In genomic region chr10:45001382-45002148, GRCh38 we compare ENCODE assay signal across 8 cellular contexts. TPM values are rescaled to one million over a fixed set of nuclear protein-coding genes. Genes with fewer than 3 reads are reported as not detected.
A peak's percentile ranks its signal among the peaks of the same experiment; 100 is the strongest.
DNase-seq lines count a peak whose midpoint lies in the region; ATAC-seq and TF ChIP-seq lines count a peak whose summit lies in the region.

No MANE protein-coding gene starts in this region.

- TF ChIP-seq CTCF in Caco-2 (IDR thresholded peaks at IDR 0.05; ENCODE audit: insufficient read depth in 1 of 2, low read depth in 1 of 2, low read length in 1 of 2, severe bottlenecking in 1 of 2, unreplicated experiment in 1 of 2), result peak; percentile 27 to 37
- peak in 3 of 4 experiments; percentile 23 to 50 (median 42) for TF ChIP-seq CTCF in gastroesophageal sphincter (IDR thresholded peaks at IDR 0.05)
- TF ChIP-seq CTCF in upper lobe of right lung (IDR thresholded peaks at IDR 0.05), result peak; percentile 21

- CTCF ChIA-PET in Caco-2 (lab: Charles Lee), result interaction anchor here (0.8 to 1.6 kb wide), 5 partner anchors 11 to 249 kb away, joined by 3 to 9 read pairs (median 3); partner anchors contain the start of gene DEPP1

- peak overlapping the region; percentile 94 for H3K27ac Mint-ChIP-seq in Caco-2 (ENCODE audit: unreplicated experiment)

- no peaks in the 10 kb centered on the region for H3K27me3 Mint-ChIP-seq in Caco-2 (ENCODE audit: insufficient read depth, unreplicated experiment)

- H3K4me3 ChIP-seq in Caco-2 (ENCODE audit: low read depth, low read length) (peak overlapping the region; percentile 84), NT2/D1 (ENCODE audit: insufficient read length, low read depth) (peak overlapping the region; percentile 63), gastroesophageal sphincter (peak overlapping the region; percentile 35 to 68), upper lobe of right lung (peak overlapping the region; percentile 64)

- intact Hi-C loops in Caco-2 (cut with micrococcal nuclease; ENCODE audit: unreplicated experiment), result loop anchor here (1.0 to 10.0 kb wide), 7 partner anchors 26 to 463 kb away; partner anchors contain the start of genes ALOX5 and RASSF4
- intact Hi-C loops in upper lobe of right lung (cut with DNase I), result no loop called here

- H3K4me1 ChIP-seq in Caco-2 (peaks cover 24% of the 10 kb centered on the region), NT2/D1 (ENCODE audit: insufficient read depth, insufficient read length) (no peaks in the 10 kb centered on the region), gastroesophageal sphincter (peaks cover 6 to 77% (median 16%) of the 10 kb centered on the region in 3 donors), upper lobe of right lung (peaks cover 44% of the 10 kb centered on the region)

- no peak for TF ChIP-seq EP300 in gastroesophageal sphincter (IDR thresholded peaks at IDR 0.05)

- H3K27me3 ChIP-seq in Caco-2 (replicated peaks; ENCODE audit: control insufficient read depth, insufficient read depth, low read length) (no peaks in the 10 kb centered on the region), NT2/D1 (ENCODE audit: insufficient read depth, insufficient read length) (no peaks in the 10 kb centered on the region), gastroesophageal sphincter (no peaks in the 10 kb centered on the region), upper lobe of right lung (no peaks in the 10 kb centered on the region)

- no TSS peak for BruUV-seq in Caco-2 (replicated peaks; lab: Mats Ljungman, UMichigan)

- peak overlapping the region; percentile 65 for H3K9ac ChIP-seq in NT2/D1 (ENCODE audit: insufficient read length, low read depth)

- WGBS in gastroesophageal sphincter (ENCODE audit: low coverage in 1 of 2), 2 donors, result 8 to 10% methylated on average over 6 to 9 of the region's 13 CpGs

- H3K27ac ChIP-seq in gastroesophageal sphincter, result peak overlapping the region; percentile 89 to 97 (median 94)
- peak overlapping the region; percentile 95 for H3K27ac ChIP-seq in upper lobe of right lung

- peak; percentile 80 for ATAC-seq in GM19351 (IDR thresholded peaks at IDR 0.05; ENCODE audit: unreplicated experiment)
- peak; percentile 78 for ATAC-seq in HG03432 (IDR thresholded peaks at IDR 0.05; ENCODE audit: unreplicated experiment)
- peak; percentile 37 for ATAC-seq in gastroesophageal sphincter
- ATAC-seq in upper lobe of right lung, result peak; percentile 72

- H3K36me3 ChIP-seq in Caco-2 (ENCODE audit: control insufficient read depth, insufficient read depth, low read length), result peaks cover 3% of the 10 kb centered on the region; the same call in 1 of the 2 replicates
- peaks cover 20% of the 10 kb centered on the region for H3K36me3 ChIP-seq in NT2/D1 (ENCODE audit: insufficient read depth, insufficient read length, low read length)
- H3K36me3 ChIP-seq in gastroesophageal sphincter, result peaks cover 0 to 26% of the 10 kb centered on the region in 2 donors
- H3K36me3 ChIP-seq in upper lobe of right lung, result peaks cover 21% of the 10 kb centered on the region

- peaks cover 56% of the 10 kb centered on the region for H3K36me3 Mint-ChIP-seq in Caco-2 (ENCODE audit: insufficient read depth, unreplicated experiment)

- H3K9me3 ChIP-seq in Caco-2, result no peaks in the 10 kb centered on the region
- H3K9me3 ChIP-seq in NT2/D1 (ENCODE audit: insufficient read depth, low read length), result peaks cover 32% of the 10 kb centered on the region
- H3K9me3 ChIP-seq in gastroesophageal sphincter, result no peaks in the 10 kb centered on the region
- H3K9me3 ChIP-seq in upper lobe of right lung, result no peaks in the 10 kb centered on the region

- no peak for TF ChIP-seq POLR2A in gastroesophageal sphincter (IDR thresholded peaks at IDR 0.05)

- DNase-seq in Caco-2 (peak; percentile 73 to 80), NT2/D1 (ENCODE audit: low read depth, low spot score) (no peak), occipital lobe (lab: John Stamatoyannopoulos, UW) (peak; percentile 60), upper lobe of right lung (peak; percentile 83)
- DNase-seq in activated effector memory CD4-positive, alpha-beta T cell treated with anti-CD3 and anti-CD28 coated beads, Interleukin-2, amount 50 U/mL, for 16 hours, result peak; percentile 81

- peaks cover 28% of the 10 kb centered on the region for H3K4me1 Mint-ChIP-seq in Caco-2 (ENCODE audit: low read depth, unreplicated experiment)

- H3K4me3 Mint-ChIP-seq in Caco-2 (ENCODE audit: unreplicated experiment), result peak overlapping the region; percentile 82

- POLR2A ChIA-PET in Caco-2 (lab: Charles Lee), result interaction anchor here (0.7 to 3.1 kb wide), 3 partner anchors 19 to 26 kb away, joined by 8 to 28 read pairs (median 17); partner anchors contain the start of gene DEPP1

- no peaks in the 10 kb centered on the region for H3K9me3 Mint-ChIP-seq in Caco-2 (ENCODE audit: unreplicated experiment)

RNA-seq across cellular contexts. Expression of gene ZNF22, which starts 0.8 kb away (rescaled TPM):
- total RNA-seq in Caco-2 (2022) (46.5 and 60.8 TPM in 2 replicates), gastroesophageal sphincter (10 to 100 TPM; 19.2 to 35.6 (median 27.1) TPM), occipital lobe (48.8 TPM), upper lobe of right lung (26.9 TPM)

RNA-seq across cellular contexts. Expression of gene DEPP1, which starts 23.0 kb away (rescaled TPM):
- total RNA-seq in Caco-2 (2022) (7.0 and 13.6 TPM in 2 replicates), gastroesophageal sphincter (100 to 1,000 TPM in 2 of 4 donors, 10 to 100 TPM in 2; 48.3 to 428 (median 103) TPM), occipital lobe (3.1 TPM), upper lobe of right lung (160 TPM)

RNA-seq across cellular contexts. Expression of gene RASSF4, which starts 42.0 kb away (rescaled TPM):
- total RNA-seq in Caco-2 (2022) (40.8 and 55.6 TPM in 2 replicates), gastroesophageal sphincter (10 to 100 TPM; 23.5 to 57.7 (median 31.6) TPM), occipital lobe (7.2 TPM), upper lobe of right lung (40.9 TPM)
